1 cellular context compared by ENCODE assay signal in genomic region chr5:21031001-21031400, GRCh38.
TF ChIP-seq lines count a peak whose summit lies in the region.

No MANE protein-coding gene starts in this region.

TF ChIP-seq in GM23338, 12 proteins besides CTCF, POLR2A, EP300 and RAD21 (continued from another document):
- TF ChIP-seq ZNF462 (CRISPR knock-in tag; IDR thresholded peaks at IDR 0.05) (no peak), REST (IDR thresholded peaks at IDR 0.05; ENCODE audit: unreplicated experiment) (no peak)
